2 cellular contexts compared by ENCODE assay signal in the genomic region with DNA sequence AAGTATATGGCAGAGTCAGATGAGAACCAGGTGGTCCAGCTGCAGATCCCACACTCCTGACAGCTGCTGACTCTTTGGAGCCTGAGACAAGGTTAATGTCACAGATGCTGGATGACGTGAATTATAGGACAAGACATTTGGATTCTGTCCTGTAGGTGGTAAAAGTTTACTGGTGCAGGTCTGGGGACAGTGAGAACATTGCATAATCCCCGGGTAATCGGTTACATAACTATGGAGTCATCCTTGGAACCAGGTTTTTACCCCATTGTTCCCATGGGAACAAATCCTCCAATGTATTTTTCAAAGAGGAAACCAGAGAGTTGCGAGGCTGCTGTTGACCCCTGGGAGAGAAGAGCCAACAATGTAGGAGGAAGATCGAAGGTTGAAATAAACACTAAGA.
TF ChIP-seq lines count a peak whose summit lies in the region.

No MANE protein-coding gene starts in this region.

TF ChIP-seq in IMR-90, 13 proteins besides CTCF, POLR2A, EP300 and RAD21:
- TF ChIP-seq SMC3 (IDR thresholded peaks at IDR 0.05; ENCODE audit: low read depth, low read length) (no peak), FOS (IDR thresholded peaks at IDR 0.05; ENCODE audit: low read depth, low read length) (no peak), CEBPB (IDR thresholded peaks at IDR 0.05; ENCODE audit: low read depth, low read length) (peak; percentile 65), CHD1 (IDR thresholded peaks at IDR 0.05; ENCODE audit: low read depth, low read length) (no peak)
- TF ChIP-seq, protein P1, sequence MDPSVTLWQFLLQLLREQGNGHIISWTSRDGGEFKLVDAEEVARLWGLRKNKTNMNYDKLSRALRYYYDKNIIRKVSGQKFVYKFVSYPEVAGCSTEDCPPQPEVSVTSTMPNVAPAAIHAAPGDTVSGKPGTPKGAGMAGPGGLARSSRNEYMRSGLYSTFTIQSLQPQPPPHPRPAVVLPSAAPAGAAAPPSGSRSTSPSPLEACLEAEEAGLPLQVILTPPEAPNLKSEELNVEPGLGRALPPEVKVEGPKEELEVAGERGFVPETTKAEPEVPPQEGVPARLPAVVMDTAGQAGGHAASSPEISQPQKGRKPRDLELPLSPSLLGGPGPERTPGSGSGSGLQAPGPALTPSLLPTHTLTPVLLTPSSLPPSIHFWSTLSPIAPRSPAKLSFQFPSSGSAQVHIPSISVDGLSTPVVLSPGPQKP (IDR thresholded peaks at IDR 0.05; ENCODE audit: borderline replicate concordance, low read depth, low read length): no peak

TF ChIP-seq in H1, 55 proteins besides CTCF, POLR2A, EP300 and RAD21:
- 0 out of 2 replicates have a peak, but pooled peaks have one; percentile 21 for TF ChIP-seq CEBPB (IDR thresholded peaks at IDR 0.05; ENCODE audit: low read depth, low read length)
- TF ChIP-seq, protein P2, sequence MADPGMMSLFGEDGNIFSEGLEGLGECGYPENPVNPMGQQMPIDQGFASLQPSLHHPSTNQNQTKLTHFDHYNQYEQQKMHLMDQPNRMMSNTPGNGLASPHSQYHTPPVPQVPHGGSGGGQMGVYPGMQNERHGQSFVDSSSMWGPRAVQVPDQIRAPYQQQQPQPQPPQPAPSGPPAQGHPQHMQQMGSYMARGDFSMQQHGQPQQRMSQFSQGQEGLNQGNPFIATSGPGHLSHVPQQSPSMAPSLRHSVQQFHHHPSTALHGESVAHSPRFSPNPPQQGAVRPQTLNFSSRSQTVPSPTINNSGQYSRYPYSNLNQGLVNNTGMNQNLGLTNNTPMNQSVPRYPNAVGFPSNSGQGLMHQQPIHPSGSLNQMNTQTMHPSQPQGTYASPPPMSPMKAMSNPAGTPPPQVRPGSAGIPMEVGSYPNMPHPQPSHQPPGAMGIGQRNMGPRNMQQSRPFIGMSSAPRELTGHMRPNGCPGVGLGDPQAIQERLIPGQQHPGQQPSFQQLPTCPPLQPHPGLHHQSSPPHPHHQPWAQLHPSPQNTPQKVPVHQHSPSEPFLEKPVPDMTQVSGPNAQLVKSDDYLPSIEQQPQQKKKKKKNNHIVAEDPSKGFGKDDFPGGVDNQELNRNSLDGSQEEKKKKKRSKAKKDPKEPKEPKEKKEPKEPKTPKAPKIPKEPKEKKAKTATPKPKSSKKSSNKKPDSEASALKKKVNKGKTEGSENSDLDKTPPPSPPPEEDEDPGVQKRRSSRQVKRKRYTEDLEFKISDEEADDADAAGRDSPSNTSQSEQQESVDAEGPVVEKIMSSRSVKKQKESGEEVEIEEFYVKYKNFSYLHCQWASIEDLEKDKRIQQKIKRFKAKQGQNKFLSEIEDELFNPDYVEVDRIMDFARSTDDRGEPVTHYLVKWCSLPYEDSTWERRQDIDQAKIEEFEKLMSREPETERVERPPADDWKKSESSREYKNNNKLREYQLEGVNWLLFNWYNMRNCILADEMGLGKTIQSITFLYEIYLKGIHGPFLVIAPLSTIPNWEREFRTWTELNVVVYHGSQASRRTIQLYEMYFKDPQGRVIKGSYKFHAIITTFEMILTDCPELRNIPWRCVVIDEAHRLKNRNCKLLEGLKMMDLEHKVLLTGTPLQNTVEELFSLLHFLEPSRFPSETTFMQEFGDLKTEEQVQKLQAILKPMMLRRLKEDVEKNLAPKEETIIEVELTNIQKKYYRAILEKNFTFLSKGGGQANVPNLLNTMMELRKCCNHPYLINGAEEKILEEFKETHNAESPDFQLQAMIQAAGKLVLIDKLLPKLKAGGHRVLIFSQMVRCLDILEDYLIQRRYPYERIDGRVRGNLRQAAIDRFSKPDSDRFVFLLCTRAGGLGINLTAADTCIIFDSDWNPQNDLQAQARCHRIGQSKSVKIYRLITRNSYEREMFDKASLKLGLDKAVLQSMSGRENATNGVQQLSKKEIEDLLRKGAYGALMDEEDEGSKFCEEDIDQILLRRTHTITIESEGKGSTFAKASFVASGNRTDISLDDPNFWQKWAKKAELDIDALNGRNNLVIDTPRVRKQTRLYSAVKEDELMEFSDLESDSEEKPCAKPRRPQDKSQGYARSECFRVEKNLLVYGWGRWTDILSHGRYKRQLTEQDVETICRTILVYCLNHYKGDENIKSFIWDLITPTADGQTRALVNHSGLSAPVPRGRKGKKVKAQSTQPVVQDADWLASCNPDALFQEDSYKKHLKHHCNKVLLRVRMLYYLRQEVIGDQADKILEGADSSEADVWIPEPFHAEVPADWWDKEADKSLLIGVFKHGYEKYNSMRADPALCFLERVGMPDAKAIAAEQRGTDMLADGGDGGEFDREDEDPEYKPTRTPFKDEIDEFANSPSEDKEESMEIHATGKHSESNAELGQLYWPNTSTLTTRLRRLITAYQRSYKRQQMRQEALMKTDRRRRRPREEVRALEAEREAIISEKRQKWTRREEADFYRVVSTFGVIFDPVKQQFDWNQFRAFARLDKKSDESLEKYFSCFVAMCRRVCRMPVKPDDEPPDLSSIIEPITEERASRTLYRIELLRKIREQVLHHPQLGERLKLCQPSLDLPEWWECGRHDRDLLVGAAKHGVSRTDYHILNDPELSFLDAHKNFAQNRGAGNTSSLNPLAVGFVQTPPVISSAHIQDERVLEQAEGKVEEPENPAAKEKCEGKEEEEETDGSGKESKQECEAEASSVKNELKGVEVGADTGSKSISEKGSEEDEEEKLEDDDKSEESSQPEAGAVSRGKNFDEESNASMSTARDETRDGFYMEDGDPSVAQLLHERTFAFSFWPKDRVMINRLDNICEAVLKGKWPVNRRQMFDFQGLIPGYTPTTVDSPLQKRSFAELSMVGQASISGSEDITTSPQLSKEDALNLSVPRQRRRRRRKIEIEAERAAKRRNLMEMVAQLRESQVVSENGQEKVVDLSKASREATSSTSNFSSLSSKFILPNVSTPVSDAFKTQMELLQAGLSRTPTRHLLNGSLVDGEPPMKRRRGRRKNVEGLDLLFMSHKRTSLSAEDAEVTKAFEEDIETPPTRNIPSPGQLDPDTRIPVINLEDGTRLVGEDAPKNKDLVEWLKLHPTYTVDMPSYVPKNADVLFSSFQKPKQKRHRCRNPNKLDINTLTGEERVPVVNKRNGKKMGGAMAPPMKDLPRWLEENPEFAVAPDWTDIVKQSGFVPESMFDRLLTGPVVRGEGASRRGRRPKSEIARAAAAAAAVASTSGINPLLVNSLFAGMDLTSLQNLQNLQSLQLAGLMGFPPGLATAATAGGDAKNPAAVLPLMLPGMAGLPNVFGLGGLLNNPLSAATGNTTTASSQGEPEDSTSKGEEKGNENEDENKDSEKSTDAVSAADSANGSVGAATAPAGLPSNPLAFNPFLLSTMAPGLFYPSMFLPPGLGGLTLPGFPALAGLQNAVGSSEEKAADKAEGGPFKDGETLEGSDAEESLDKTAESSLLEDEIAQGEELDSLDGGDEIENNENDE (IDR thresholded peaks at IDR 0.05; ENCODE audit: insufficient replicate concordance, low read length): no peak
